Comparison of ENCODE assay signal across 8 cellular contexts in the genomic region with DNA sequence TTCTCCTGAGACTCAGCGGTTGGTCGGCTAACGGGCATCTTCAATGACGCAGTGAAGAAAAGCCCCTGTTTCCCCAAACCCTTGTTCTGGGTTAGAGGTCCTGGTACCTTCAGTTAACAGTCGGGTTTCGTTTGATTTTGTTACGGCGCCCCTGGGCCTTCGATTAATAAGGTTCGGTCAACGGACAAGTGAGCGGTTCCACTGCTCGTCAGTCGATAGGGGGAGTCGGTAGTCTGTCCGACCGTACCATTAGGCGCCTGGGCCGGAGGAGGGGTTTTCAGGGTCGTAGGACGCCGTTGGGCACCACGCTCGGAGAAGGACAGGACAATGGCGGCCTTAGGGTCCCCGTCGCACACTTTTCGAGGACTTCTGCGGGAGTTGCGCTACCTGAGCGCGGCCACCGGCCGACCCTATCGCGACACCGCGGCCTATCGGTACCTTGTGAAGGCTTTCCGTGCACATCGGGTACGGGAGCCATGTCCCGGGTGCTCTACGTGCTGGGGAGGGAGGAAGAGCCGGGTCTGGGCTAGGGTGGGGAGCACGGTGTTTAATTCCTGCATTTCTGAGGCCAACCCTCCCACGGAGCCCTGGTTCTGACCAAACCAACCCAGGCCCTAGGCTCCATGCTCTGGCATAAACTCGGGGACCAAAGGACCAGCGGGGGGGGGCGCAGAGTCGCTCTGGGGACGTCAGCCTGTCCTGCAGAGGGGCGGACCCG. TPM values are rescaled to one million over a fixed set of nuclear protein-coding genes. Genes with fewer than 3 reads are reported as not detected.
DNase-seq lines count a peak whose midpoint lies in the region; ATAC-seq and TF ChIP-seq lines count a peak whose summit lies in the region.

A gene with protein sequence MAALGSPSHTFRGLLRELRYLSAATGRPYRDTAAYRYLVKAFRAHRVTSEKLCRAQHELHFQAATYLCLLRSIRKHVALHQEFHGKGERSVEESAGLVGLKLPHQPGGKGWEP (plus strand): TSS at position 280 of the 718 bp plus-strand sequence. CDS start 48 bp downstream, at position 328.

- H3K27me3 ChIP-seq in right cardiac atrium (ENCODE audit: control insufficient read depth, insufficient read depth) (no peaks in the 10 kb centered on the region), uterus (no peaks in the 10 kb centered on the region)

- H3K27me3 Mint-ChIP-seq in T-helper 1 cell treated with Interleukin-12 subunit alpha and Interleukin-12 subunit beta and Interleukin-4 antibody, amounts not matched to agents 30 μg/mL and 1 μg/mL, for 36 hours (ENCODE audit: low read depth) = peaks cover 8% of the 10 kb centered on the region

- under 1% methylated on average over 54 of the region's 54 CpGs for WGBS in right cardiac atrium

- H3K9me3 ChIP-seq in right cardiac atrium (ENCODE audit: control insufficient read depth, low read length) (no peaks in the 10 kb centered on the region), uterus (peaks cover 0 to 5% of the 10 kb centered on the region in 2 donors)

- TF ChIP-seq POLR2A in GM15510 (IDR thresholded peaks at IDR 0.05; ENCODE audit: borderline replicate concordance, extremely low read depth, insufficient read length) = peak; percentile 51
- TF ChIP-seq POLR2A in uterus (IDR thresholded peaks at IDR 0.05) = peak; percentile 77

- ATAC-seq in HG02870 (IDR thresholded peaks at IDR 0.05; ENCODE audit: unreplicated experiment) = peak; percentile 54
- ATAC-seq in right cardiac atrium = peak; percentile 88

- intact Hi-C loops in right cardiac atrium (cut with DNase I) = no loop called here
- intact Hi-C loops in uterus (cut with DNase I; ENCODE audit: low total_unique reads) = no loop called here

- H3K27ac Mint-ChIP-seq in T-helper 1 cell treated with Interleukin-12 subunit alpha and Interleukin-12 subunit beta and Interleukin-4 antibody, amounts not matched to agents 30 μg/mL and 1 μg/mL, for 36 hours = peak within 1 kb of the TSS; percentile 100

- DNase-seq in NCI-H146 (lab: John Stamatoyannopoulos, UW) (peak; percentile 93), right cardiac atrium (peak; percentile 95 to 98 (median 97)), putamen (ENCODE audit: low spot score) (peak; percentile 97), uterus (peak; percentile 90 to 95)

- H3K36me3 ChIP-seq in uterus = no peaks in the 10 kb centered on the region

- H3K4me1 Mint-ChIP-seq in T-helper 1 cell treated with Interleukin-12 subunit alpha and Interleukin-12 subunit beta and Interleukin-4 antibody, amounts not matched to agents 30 μg/mL and 1 μg/mL, for 36 hours (ENCODE audit: low read depth) = peaks cover 21% of the 10 kb centered on the region

- H3K27ac ChIP-seq in angular gyrus (ENCODE audit: low read depth, low read length) = peak within 1 kb of the TSS; percentile 100
- H3K27ac ChIP-seq in right cardiac atrium (ENCODE audit: low read length) = peak within 1 kb of the TSS; percentile 95
- peak within 1 kb of the TSS; percentile 97 to 100 for H3K27ac ChIP-seq in uterus

- peaks cover 12% of the 10 kb centered on the region for H3K9me3 Mint-ChIP-seq in T-helper 1 cell treated with Interleukin-12 subunit alpha and Interleukin-12 subunit beta and Interleukin-4 antibody, amounts not matched to agents 30 μg/mL and 1 μg/mL, for 36 hours

- no peaks in the 10 kb centered on the region for H3K4me1 ChIP-seq in right cardiac atrium (ENCODE audit: control insufficient read depth, insufficient read depth, low read length)
- H3K4me1 ChIP-seq in uterus = peaks cover 0 to 3% of the 10 kb centered on the region in 2 donors

- peak within 1 kb of the TSS; percentile 96 for H3K4me3 Mint-ChIP-seq in T-helper 1 cell treated with Interleukin-12 subunit alpha and Interleukin-12 subunit beta and Interleukin-4 antibody, amounts not matched to agents 30 μg/mL and 1 μg/mL, for 36 hours

- peaks cover 12% of the 10 kb centered on the region for H3K36me3 Mint-ChIP-seq in T-helper 1 cell treated with Interleukin-12 subunit alpha and Interleukin-12 subunit beta and Interleukin-4 antibody, amounts not matched to agents 30 μg/mL and 1 μg/mL, for 36 hours (ENCODE audit: low read depth)

- peak; percentile 17 to 62 (median 32) for TF ChIP-seq CTCF in uterus (IDR thresholded peaks at IDR 0.05)

- peak within 1 kb of the TSS; percentile 75 for H3K4me3 ChIP-seq in right cardiac atrium (ENCODE audit: low read length)
- H3K4me3 ChIP-seq in uterus = peak within 1 kb of the TSS; percentile 81 to 96

RNA-seq across cellular contexts. Expression of the gene that starts here (rescaled TPM):
- 10 to 100 TPM; 30.7 to 51.3 (median 43.7) TPM for total RNA-seq in right cardiac atrium
- 67.4 TPM for polyA plus RNA-seq in right cardiac atrium
- total RNA-seq in uterus = 10 to 100 TPM in 2 of 4 donors, 1 to 10 TPM in 2; 4.1 to 17.9 (median 8.6) TPM

Comparison
In these comparisons a context has a peak if more than half of its experiments do, and no peak if none do; other contexts are left out.
1. Peak in every context shown above with its lines: DNase-seq, ATAC-seq, H3K4me3 ChIP-seq and H3K27ac ChIP-seq.